ENCODE assay signal across 8 cellular contexts in the genomic region with DNA sequence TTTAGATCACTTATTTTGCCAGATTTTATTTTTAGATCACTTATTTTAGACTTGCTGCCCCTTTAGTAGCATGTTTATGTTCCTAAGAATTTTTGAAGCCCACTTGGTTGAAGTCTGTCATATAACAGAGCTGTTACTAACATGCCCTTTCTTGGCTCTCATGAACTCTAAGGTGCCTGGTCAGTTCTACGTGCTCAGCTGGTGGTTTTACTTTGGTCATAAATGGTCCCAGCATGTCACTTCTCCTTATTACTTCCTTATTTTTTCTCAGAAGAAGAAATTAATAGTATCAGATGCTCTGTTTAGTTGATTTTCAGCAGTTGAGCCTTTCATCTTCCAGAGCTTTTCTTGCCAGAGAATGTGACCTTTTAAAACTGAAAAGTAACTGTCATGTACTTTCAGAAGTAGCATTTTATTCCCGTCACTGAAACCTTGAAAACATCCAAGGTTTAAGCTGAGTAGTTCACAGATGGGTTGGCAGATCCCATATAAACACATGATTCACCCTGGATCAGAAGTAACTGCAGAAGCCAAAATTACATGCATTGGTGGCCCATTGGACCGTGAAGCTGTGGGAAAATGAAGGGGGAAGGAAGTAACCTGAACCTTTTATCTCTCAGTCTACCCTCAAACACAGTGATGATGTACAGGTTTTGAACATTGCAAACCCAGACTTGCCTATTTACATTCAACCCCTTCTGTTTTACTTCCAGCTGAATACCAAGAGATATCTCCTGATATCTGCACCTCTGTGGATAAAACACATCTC. TPM values are rescaled to one million over a fixed set of nuclear protein-coding genes. Genes with fewer than 3 reads are reported as not detected.
DNase-seq lines count a peak whose midpoint lies in the region; ATAC-seq and TF ChIP-seq lines count a peak whose summit lies in the region.

No MANE protein-coding gene starts in this region.

- TF ChIP-seq POLR2A in vagina (IDR thresholded peaks at IDR 0.05), result no peak

- no peaks in the 10 kb centered on the region for H3K9me2 ChIP-seq in GM23248 (ENCODE audit: insufficient read depth)
- H3K9me2 ChIP-seq in OCI-LY1 (ENCODE audit: low read depth, low read length), result no peaks in the 10 kb centered on the region

- H3K4me3 ChIP-seq in GM23248 (peak overlapping the region; percentile 43), OCI-LY1 (ENCODE audit: low read depth, low read length, poor library complexity, severe bottlenecking) (peak overlapping the region; percentile 40), vagina (no peak overlapping the region), psoas muscle (no peak overlapping the region)

- no peak for ATAC-seq in psoas muscle

- no peaks in the 10 kb centered on the region for H3K9me3 ChIP-seq in GM23248 (ENCODE audit: low read depth)
- peaks cover 7% of the 10 kb centered on the region; the same call in 1 of the 2 replicates for H3K9me3 ChIP-seq in OCI-LY1 (ENCODE audit: low read length)
- no peaks in the 10 kb centered on the region for H3K9me3 ChIP-seq in vagina
- H3K9me3 ChIP-seq in psoas muscle, result no peaks in the 10 kb centered on the region

- H3K27me3 ChIP-seq in GM23248 (replicated peaks; ENCODE audit: insufficient read depth) (no peaks in the 10 kb centered on the region), OCI-LY1 (ENCODE audit: insufficient read depth, low read length) (no peaks in the 10 kb centered on the region), vagina (no peaks in the 10 kb centered on the region), psoas muscle (ENCODE audit: insufficient read depth in 3 of 3, low read length in 2 of 3) (no peaks in the 10 kb centered on the region)

- no peak for TF ChIP-seq CTCF in OCI-LY1 (IDR thresholded peaks at IDR 0.05; ENCODE audit: low read length)
- no peak for TF ChIP-seq CTCF in vagina (IDR thresholded peaks at IDR 0.05)
- TF ChIP-seq CTCF in psoas muscle (IDR thresholded peaks at IDR 0.05), result no peak

- H3F3A ChIP-seq in GM23248 (ENCODE audit: insufficient read depth) (peaks cover 27% of the 10 kb centered on the region), OCI-LY1 (ENCODE audit: insufficient read depth, low read length) (no peaks in the 10 kb centered on the region; the same call in 1 of the 2 replicates)

- in situ Hi-C loops in GM23248 (cut with MboI), result no loop called here

- H3K79me2 ChIP-seq in GM23248 (ENCODE audit: insufficient read depth) (no peaks in the 10 kb centered on the region), OCI-LY1 (ENCODE audit: insufficient read depth, low read length) (no peaks in the 10 kb centered on the region)

- DNase-seq in ELR (ENCODE audit: low read depth) (peak; percentile 67), GM23248 (peak; percentile 89), globus pallidus (ENCODE audit: low spot score) (peak; percentile 31), vagina (ENCODE audit: extremely low spot score in 2 of 2) (no peak), psoas muscle (no peak), NCI-H2029 treated with DMSO at 0.1 percent for 48 hours (lab: John Stamatoyannopoulos, UW) (no peak), activated gamma-delta T cell (lab: John Stamatoyannopoulos, UW) (no peak)

- peak overlapping the region; percentile 67 for H3K4me2 ChIP-seq in GM23248 (ENCODE audit: unreplicated experiment)
- H3K4me2 ChIP-seq in OCI-LY1 (ENCODE audit: low read length), result peak overlapping the region; percentile 53

- H2AFZ ChIP-seq in GM23248 (no peak overlapping the region; the same call in 1 of the 2 replicates), OCI-LY1 (ENCODE audit: low read length) (0 out of 2 replicates have a peak overlapping the region, but pooled peaks have one; percentile 20)

- peak overlapping the region; percentile 56 for H3K9ac ChIP-seq in GM23248
- peak overlapping the region; percentile 62 for H3K9ac ChIP-seq in OCI-LY1 (ENCODE audit: low read length)

- intact Hi-C loops in vagina (cut with DNase I) (no loop called here), psoas muscle (cut with DNase I) (no loop called here)

- H4K20me1 ChIP-seq in GM23248 (ENCODE audit: insufficient read depth), result no peaks in the 10 kb centered on the region
- no peaks in the 10 kb centered on the region for H4K20me1 ChIP-seq in OCI-LY1 (ENCODE audit: insufficient read depth, low read length)

- H3K27ac ChIP-seq in GM23248 (peak overlapping the region; percentile 83), OCI-LY1 (ENCODE audit: low read depth, low read length, poor library complexity, severe bottlenecking) (peak overlapping the region; percentile 95), vagina (peak overlapping the region; percentile 47), psoas muscle (no peak overlapping the region)

- WGBS in GM23248 (ENCODE audit: low coverage in 1 of 2, low lambda C conversion rate in 2 of 2, missing lambda C conversion rate in 2 of 2), 2 experiments, result 4 to 7% methylated on average over 3 of the region's 3 CpGs
- WGBS in psoas muscle, 3 donors, result 42 to 57% (median 48%) methylated on average over 3 of the region's 3 CpGs

- peaks cover 11% of the 10 kb centered on the region; the same call in 1 of the 2 replicates for H3K36me3 ChIP-seq in GM23248 (ENCODE audit: low read depth)
- H3K36me3 ChIP-seq in OCI-LY1 (ENCODE audit: insufficient read depth, low read length), result 0 out of 2 replicates have a peak, but pooled peaks cover 4% of the 10 kb centered on the region
- H3K36me3 ChIP-seq in vagina, result no peaks in the 10 kb centered on the region
- H3K36me3 ChIP-seq in psoas muscle (ENCODE audit: insufficient read depth in 1 of 2, low read depth in 1 of 2), result peaks cover 3 to 51% of the 10 kb centered on the region in 2 donors

- H3K4me1 ChIP-seq in GM23248 (ENCODE audit: insufficient read depth), result peaks cover 23% of the 10 kb centered on the region
- peaks cover 65% of the 10 kb centered on the region for H3K4me1 ChIP-seq in OCI-LY1 (ENCODE audit: insufficient read depth, low read length, severe bottlenecking)
- peaks cover 19% of the 10 kb centered on the region for H3K4me1 ChIP-seq in vagina
- H3K4me1 ChIP-seq in psoas muscle, result no peaks in the 10 kb centered on the region

RNA-seq across cellular contexts. Expression of a gene that starts 50.5 kb away (rescaled TPM):
- 4.7 and 7.5 TPM in 2 replicates for total RNA-seq in GM23248 (2014; rRNA removed; shearing (Covaris generic))
- polyA plus RNA-seq in GM23248 (2016; fragmentation: Nextera tagmentation; extraction: Ambion mirVana), result 2.7 and 3.8 TPM in 2 replicates
- total RNA-seq in vagina, result 3.2 TPM
- total RNA-seq in psoas muscle, result under 1 TPM; 0.23 to 0.52 (median 0.38) TPM
- under 1 TPM; 0.16 to 0.21 (median 0.16) TPM for polyA plus RNA-seq in psoas muscle

Comparison
In these comparisons a context has a peak if more than half of its experiments do, and no peak if none do; other contexts are left out.
1. DNase-seq: peak in ELR (single experiment), GM23248 (single experiment) and globus pallidus (single experiment); none in vagina (0 of 2), psoas muscle (0 of 2), NCI-H2029 treated with DMSO at 0.1 percent for 48 hours (single experiment) and activated gamma-delta T cell (single experiment).
2. H3K4me3 ChIP-seq: peak in GM23248 (single experiment) and OCI-LY1 (single experiment); none in vagina (0 of 2) and psoas muscle (single experiment).